Comparison of ENCODE assay signal across 1 cellular context in genomic region chr1:226754097-226754496, GRCh38.
TF ChIP-seq lines count a peak whose summit lies in the region.

No MANE protein-coding gene starts in this region.

TF ChIP-seq in K562, 482 proteins besides CTCF, POLR2A, EP300 and RAD21:
- TF ChIP-seq THAP7 (CRISPR knock-in tag; IDR thresholded peaks at IDR 0.05): no peak
- no peak for TF ChIP-seq KDM1A (IDR thresholded peaks at IDR 0.05)
- TF ChIP-seq ZNF143 (CRISPR knock-in tag; IDR thresholded peaks at IDR 0.05): no peak
- TF ChIP-seq ZBTB17 (CRISPR knock-in tag; IDR thresholded peaks at IDR 0.05): no peak
- no peak for TF ChIP-seq TCF15 (CRISPR knock-in tag; IDR thresholded peaks at IDR 0.05)
- no peak for TF ChIP-seq NFRKB (IDR thresholded peaks at IDR 0.05; ENCODE audit: low read depth)
- TF ChIP-seq ESRRA (IDR thresholded peaks at IDR 0.05; ENCODE audit: borderline replicate concordance, low read depth): no peak
- no peak for TF ChIP-seq HNRNPUL1 (IDR thresholded peaks at IDR 0.05; ENCODE audit: low read length)
- no peak for TF ChIP-seq ZNF395 (CRISPR knock-in tag; IDR thresholded peaks at IDR 0.05)
- TF ChIP-seq MGA (IDR thresholded peaks at IDR 0.05): no peak
- no peak for TF ChIP-seq ETS2 (tag; IDR thresholded peaks at IDR 0.05; ENCODE audit: borderline replicate concordance, poor library complexity, severe bottlenecking)
- no peak for TF ChIP-seq HNRNPK (IDR thresholded peaks at IDR 0.05; ENCODE audit: low read depth, low read length, poor library complexity, severe bottlenecking)
- TF ChIP-seq YY1 (IDR thresholded peaks at IDR 0.05; ENCODE audit: borderline replicate concordance in 1 of 3, control insufficient read depth in 1 of 3, extremely low read depth in 1 of 3, insufficient read depth in 3 of 3, insufficient read length in 1 of 3, insufficient replicate concordance in 2 of 3, low read depth in 1 of 3, low read length in 2 of 3): no peak
- no peak for TF ChIP-seq MXD1 (CRISPR knock-in tag; IDR thresholded peaks at IDR 0.05; ENCODE audit: borderline replicate concordance, poor library complexity, severe bottlenecking)
- no peak for TF ChIP-seq RNF219 (CRISPR knock-in tag; IDR thresholded peaks at IDR 0.05)
- TF ChIP-seq RB1 (IDR thresholded peaks at IDR 0.05; ENCODE audit: low read depth): no peak
- no peak for TF ChIP-seq CBX1 (IDR thresholded peaks at IDR 0.05; ENCODE audit: low read depth)
- no peak for TF ChIP-seq RCOR1 (IDR thresholded peaks at IDR 0.05; ENCODE audit: borderline replicate concordance in 1 of 2, low read depth in 2 of 2, low read length in 2 of 2)
- no peak for TF ChIP-seq ERF (CRISPR knock-in tag; IDR thresholded peaks at IDR 0.05)
